Comparison of ENCODE assay signal across 1 cellular context in genomic region chr5:35124932-35125331, GRCh38.
TF ChIP-seq lines count a peak whose summit lies in the region.

No MANE protein-coding gene starts in this region.

TF ChIP-seq in HepG2, 621 proteins besides CTCF, POLR2A, EP300 and RAD21 (continued from another document):
- TF ChIP-seq AHDC1 (CRISPR knock-in tag; IDR thresholded peaks at IDR 0.05; ENCODE audit: borderline replicate concordance) (no peak), XBP1 (CRISPR knock-in tag; IDR thresholded peaks at IDR 0.05) (no peak), PRDM4 (CRISPR knock-in tag; IDR thresholded peaks at IDR 0.05; ENCODE audit: borderline replicate concordance) (no peak)
